21 cellular contexts compared by ENCODE assay signal in genomic region chr9:72220589-72220988, GRCh38.
DNase-seq lines count a peak whose midpoint lies in the region; ATAC-seq lines count a peak whose summit lies in the region.
"Had no signal": no experiment of that assay in that cellular context is flagged by ENCODE, and none has a peak within 500 bp of the region (broad histone marks: within the 10 kb centered on the region; RNA-seq: fewer than 3 reads in every experiment).

No MANE protein-coding gene starts in this region.

- H3K9me3 Mint-ChIP-seq in stimulated activated naive CD8-positive, alpha-beta T cell treated with anti-CD3 and anti-CD28 coated beads, Interleukin-15, amount 100 ng/mL, for 72 hours = no peaks in the 10 kb centered on the region
- H3K9me3 Mint-ChIP-seq in stimulated activated effector memory CD8-positive, alpha-beta T cell treated with anti-CD3 and anti-CD28 coated beads, Interleukin-12 subunit alpha, Interleukin-12 subunit beta, amount 100 ng/mL, for 72 hours = no peaks in the 10 kb centered on the region
- H3K9me3 Mint-ChIP-seq: CD4-positive, alpha-beta T cell had no signal

- no peak overlapping the region for H3K4me3 Mint-ChIP-seq in stimulated activated naive CD8-positive, alpha-beta T cell treated with anti-CD3 and anti-CD28 coated beads, Interleukin-15, amount 100 ng/mL, for 72 hours
- no peak overlapping the region for H3K4me3 Mint-ChIP-seq in stimulated activated effector memory CD8-positive, alpha-beta T cell treated with anti-CD3 and anti-CD28 coated beads, Interleukin-12 subunit alpha, Interleukin-12 subunit beta, amount 100 ng/mL, for 72 hours
- H3K4me3 Mint-ChIP-seq: CD14-positive monocyte; CD4-positive, alpha-beta T cell; CD8-positive, alpha-beta memory T cell; H9 had no signal

- H3K27ac Mint-ChIP-seq in stimulated activated naive CD8-positive, alpha-beta T cell treated with anti-CD3 and anti-CD28 coated beads, Interleukin-15, amount 100 ng/mL, for 72 hours = no peak overlapping the region
- H3K27ac Mint-ChIP-seq in stimulated activated effector memory CD8-positive, alpha-beta T cell treated with anti-CD3 and anti-CD28 coated beads, Interleukin-12 subunit alpha, Interleukin-12 subunit beta, amount 100 ng/mL, for 72 hours = no peak overlapping the region
- H3K27ac Mint-ChIP-seq: CD14-positive monocyte; CD4-positive, alpha-beta T cell; CD8-positive, alpha-beta memory T cell; H9 had no signal

- no peak for DNase-seq in stimulated activated naive CD8-positive, alpha-beta T cell treated with anti-CD3 and anti-CD28 coated beads, Interleukin-15, amount 100 ng/mL, for 72 hours
- DNase-seq in stimulated activated naive CD8-positive, alpha-beta T cell treated with anti-CD3 and anti-CD28 coated beads, Interleukin-15, Interleukin-2, amounts not matched to agents 100 U/mL and 50 U/mL, for 24 hours = no peak
- DNase-seq in left lobe of liver (ENCODE audit: low spot score) (no peak), T-helper 9 cell (no peak)
- DNase-seq in stimulated activated effector memory CD8-positive, alpha-beta T cell treated with anti-CD3 and anti-CD28 coated beads, Interleukin-12 subunit alpha, Interleukin-12 subunit beta, amount 100 ng/mL, for 72 hours (ENCODE audit: low spot score in 2 of 2) = no peak
- DNase-seq in activated naive CD4-positive, alpha-beta T cell treated with anti-CD3 and anti-CD28 coated beads, Interleukin-2, amount 50 U/mL, for 16 hours = no peak
- DNase-seq: 8988T; ACHN; AML-193; BE2C; CD4-positive, alpha-beta T cell; CD8-positive, alpha-beta memory T cell; DMS 273 treated with DMSO at 0.1 percent for 48 hours; DMS79; EL; GDM1; GM23248; H9 had no signal

- no peaks in the 10 kb centered on the region for H3K36me3 Mint-ChIP-seq in stimulated activated effector memory CD8-positive, alpha-beta T cell treated with anti-CD3 and anti-CD28 coated beads, Interleukin-12 subunit alpha, Interleukin-12 subunit beta, amount 100 ng/mL, for 72 hours
- H3K36me3 Mint-ChIP-seq: CD14-positive monocyte; CD8-positive, alpha-beta memory T cell had no signal

- ATAC-seq in stimulated activated naive CD8-positive, alpha-beta T cell treated with anti-CD3 and anti-CD28 coated beads, Interleukin-15, amount 100 ng/mL, for 72 hours = peak; percentile 23
- ATAC-seq in stimulated activated naive CD8-positive, alpha-beta T cell treated with anti-CD3 and anti-CD28 coated beads, Interleukin-15, Interleukin-2, amounts not matched to agents 100 U/mL and 50 U/mL, for 24 hours = no peak
- ATAC-seq in left lobe of liver (peak; percentile 47), GM19395 (IDR thresholded peaks at IDR 0.05; ENCODE audit: unreplicated experiment) (no peak)
- ATAC-seq in stimulated activated effector memory CD8-positive, alpha-beta T cell treated with anti-CD3 and anti-CD28 coated beads, Interleukin-12 subunit alpha, Interleukin-12 subunit beta, amount 100 ng/mL, for 72 hours = peak; percentile 39
- ATAC-seq: HCT116 had no signal

- H3K4me1 Mint-ChIP-seq in stimulated activated naive CD8-positive, alpha-beta T cell treated with anti-CD3 and anti-CD28 coated beads, Interleukin-15, amount 100 ng/mL, for 72 hours = no peaks in the 10 kb centered on the region
- H3K4me1 Mint-ChIP-seq in stimulated activated effector memory CD8-positive, alpha-beta T cell treated with anti-CD3 and anti-CD28 coated beads, Interleukin-12 subunit alpha, Interleukin-12 subunit beta, amount 100 ng/mL, for 72 hours = no peaks in the 10 kb centered on the region
- H3K4me1 Mint-ChIP-seq: CD14-positive monocyte; CD8-positive, alpha-beta memory T cell; H9 had no signal

- peaks cover 14% of the 10 kb centered on the region for H3K27me3 Mint-ChIP-seq in stimulated activated naive CD8-positive, alpha-beta T cell treated with anti-CD3 and anti-CD28 coated beads, Interleukin-15, amount 100 ng/mL, for 72 hours

Comparison
In these comparisons a context has a peak if more than half of its experiments do, and no peak if none do; other contexts are left out.
1. ATAC-seq: peak in stimulated activated naive CD8-positive, alpha-beta T cell treated with anti-CD3 and anti-CD28 coated beads, Interleukin-15, amount 100 ng/mL, for 72 hours (single experiment), left lobe of liver (single experiment) and stimulated activated effector memory CD8-positive, alpha-beta T cell treated with anti-CD3 and anti-CD28 coated beads, Interleukin-12 subunit alpha, Interleukin-12 subunit beta, amount 100 ng/mL, for 72 hours (single experiment); none in stimulated activated naive CD8-positive, alpha-beta T cell treated with anti-CD3 and anti-CD28 coated beads, Interleukin-15, Interleukin-2, amounts not matched to agents 100 U/mL and 50 U/mL, for 24 hours (single experiment) and GM19395 (single experiment).